ENCODE assay signal across 9 cellular contexts in the genomic region with DNA sequence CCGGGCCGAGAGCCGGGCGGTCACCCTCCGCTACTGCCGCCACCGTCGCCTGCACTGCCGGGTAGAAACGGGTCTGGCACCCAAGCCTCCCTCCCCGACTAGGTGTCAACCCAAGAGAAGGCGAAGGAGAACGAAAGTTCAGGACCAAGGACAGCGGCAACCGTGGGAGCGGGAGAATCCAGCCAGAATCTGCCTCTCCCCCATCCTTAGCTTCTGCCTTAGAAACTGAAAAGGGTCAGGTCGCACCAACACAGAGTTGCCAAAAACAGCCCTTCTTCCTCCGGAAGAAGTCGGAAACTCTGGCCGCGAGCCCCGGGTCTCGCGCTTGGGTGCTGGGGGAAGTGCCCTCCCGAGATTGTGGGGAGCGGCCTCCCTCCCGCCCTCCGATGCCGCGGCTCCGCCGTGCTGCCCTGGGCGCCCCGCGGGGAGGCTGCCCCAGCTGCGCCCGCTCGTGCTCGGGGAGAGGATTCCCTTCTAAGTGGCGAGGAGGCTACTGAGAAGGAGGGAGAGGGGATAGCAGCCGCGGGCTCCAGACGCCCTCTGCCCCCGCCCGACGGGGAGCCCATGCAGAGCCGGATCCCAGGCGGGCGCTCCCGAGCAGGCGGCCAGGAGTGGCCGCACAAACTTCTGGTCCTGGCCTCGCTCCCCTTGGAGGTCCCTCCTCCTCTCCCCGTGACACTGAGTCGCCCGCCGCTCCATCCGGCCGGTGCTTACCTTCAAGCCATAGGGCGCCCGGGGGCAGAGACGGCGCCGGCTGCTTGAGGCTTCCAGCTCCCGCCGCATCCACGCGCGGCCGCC. TPM values are rescaled to one million over a fixed set of nuclear protein-coding genes. Genes with fewer than 3 reads are reported as not detected.
A peak's percentile ranks its signal among the peaks of the same experiment; 100 is the strongest.
DNase-seq lines count a peak whose midpoint lies in the region; ATAC-seq and TF ChIP-seq lines count a peak whose summit lies in the region.
"Had no signal": no experiment of that assay in that cellular context is flagged by ENCODE, and none has a peak within 500 bp of the region (broad histone marks: within the 10 kb centered on the region; RNA-seq: fewer than 3 reads in every experiment).

No MANE protein-coding gene starts in this region.

- H3K27me3 ChIP-seq in spleen (replicated peaks in 1 of 7) = peaks cover 0 to 97% (median 49%) of the 10 kb centered on the region in 7 donors

- DNase-seq in GM03348 (ENCODE audit: low spot score) (peak; percentile 85), NB4 (ENCODE audit: low read depth) (peak; percentile 64), epithelial cell of prostate (ENCODE audit: low read depth, low spot score) (peak; percentile 5), midbrain (lab: John Stamatoyannopoulos, UW) (peak; percentile 77), spleen (no peak), DMS153 treated with DMSO at 0.1 percent for 48 hours (lab: John Stamatoyannopoulos, UW; ENCODE audit: unreplicated experiment) (no peak)
- DNase-seq in activated CD8-positive, alpha-beta memory T cell treated with anti-CD3 and anti-CD28 coated beads, Interleukin-2, amount 10 ng/mL, durations not matched to agents 7 days and 5 days = peak; percentile 82
- peak; percentile 3 to 11 for DNase-seq in stimulated activated CD8-positive, alpha-beta memory T cell treated with anti-CD3 and anti-CD28 coated beads, Interleukin-7, amount 100 ng/mL, for 48 hours (ENCODE audit: extremely low read depth in 1 of 2, low read depth in 1 of 2)

- H3K4me1 ChIP-seq in spleen = peaks cover 4 to 14% (median 8%) of the 10 kb centered on the region in 6 donors

- intact Hi-C loops in spleen (cut with DNase I; ENCODE audit: low total_unique reads) = no loop called here

- no peak for TF ChIP-seq CTCF in NB4 (IDR thresholded peaks at IDR 0.05; ENCODE audit: low read depth, low read length)
- TF ChIP-seq CTCF in spleen (IDR thresholded peaks at IDR 0.05 in 8 of 11, conservative IDR thresholded peaks at IDR 0.05 in 3 of 11) = no peak

- H3K4me1 Mint-ChIP-seq in activated CD8-positive, alpha-beta memory T cell treated with anti-CD3 and anti-CD28 coated beads, Interleukin-2, amount 10 ng/mL, durations not matched to agents 7 days and 5 days = peaks cover 6% of the 10 kb centered on the region

- CTCF ChIA-PET in activated CD8-positive, alpha-beta memory T cell treated with anti-CD3 and anti-CD28 coated beads, Interleukin-2, amount 10 ng/mL, durations not matched to agents 7 days and 5 days (lab: Charles Lee) = interaction anchor here (1.8 kb wide), 1 partner anchor 256 kb away, joined by 3 read pairs; no protein-coding TSS in a partner anchor

- peaks cover 74% of the 10 kb centered on the region for H3K27me3 Mint-ChIP-seq in activated CD8-positive, alpha-beta memory T cell treated with anti-CD3 and anti-CD28 coated beads, Interleukin-2, amount 10 ng/mL, durations not matched to agents 7 days and 5 days

- no peaks in the 10 kb centered on the region for H3K36me3 ChIP-seq in spleen

- peaks cover 1% of the 10 kb centered on the region for H3K36me3 Mint-ChIP-seq in activated CD8-positive, alpha-beta memory T cell treated with anti-CD3 and anti-CD28 coated beads, Interleukin-2, amount 10 ng/mL, durations not matched to agents 7 days and 5 days

- no peaks in the 10 kb centered on the region for H3K9me3 Mint-ChIP-seq in activated CD8-positive, alpha-beta memory T cell treated with anti-CD3 and anti-CD28 coated beads, Interleukin-2, amount 10 ng/mL, durations not matched to agents 7 days and 5 days (ENCODE audit: low read depth)

- H3K4me3 ChIP-seq in NB4 (ENCODE audit: low read depth, low read length) = no peak overlapping the region
- peak overlapping the region in 1 of 8 donors; percentile 39 for H3K4me3 ChIP-seq in spleen

- 2 to 4% (median 3%) methylated on average over 32 to 70 of the region's 70 CpGs for WGBS in spleen, 5 donors

- no peaks in the 10 kb centered on the region for H3K9me3 ChIP-seq in spleen

- peak overlapping the region; percentile 34 for H3K4me3 Mint-ChIP-seq in activated CD8-positive, alpha-beta memory T cell treated with anti-CD3 and anti-CD28 coated beads, Interleukin-2, amount 10 ng/mL, durations not matched to agents 7 days and 5 days

- peak; percentile 79 for ATAC-seq in activated CD8-positive, alpha-beta memory T cell treated with anti-CD3 and anti-CD28 coated beads, Interleukin-2, amount 10 ng/mL, durations not matched to agents 7 days and 5 days

- no peak for TF ChIP-seq POLR2A in NB4 (IDR thresholded peaks at IDR 0.05; ENCODE audit: extremely low read depth, insufficient read length)
- no peak for TF ChIP-seq POLR2A in spleen (IDR thresholded peaks at IDR 0.05)

- H3K27ac ChIP-seq in epithelial cell of prostate (no peak overlapping the region), spleen (no peak overlapping the region)

- no peak overlapping the region for H3K27ac Mint-ChIP-seq in activated CD8-positive, alpha-beta memory T cell treated with anti-CD3 and anti-CD28 coated beads, Interleukin-2, amount 10 ng/mL, durations not matched to agents 7 days and 5 days

RNA-seq across cellular contexts. Expression of a gene that starts 0.6 kb away (rescaled TPM):
- total RNA-seq in activated CD8-positive, alpha-beta memory T cell treated with anti-CD3 and anti-CD28 coated beads, Interleukin-2, amount 10 ng/mL, durations not matched to agents 7 days and 5 days = 1 to 10 TPM in 1 of 2 experiments, under 1 TPM in 1; 0.52 to 1.4 TPM
- total RNA-seq in spleen = not detected
- polyA plus RNA-seq in spleen = not detected
- total RNA-seq: T-helper 1 cell treated with Interleukin-12 subunit alpha and Interleukin-12 subunit beta and Interleukin-4 antibody, amounts not matched to agents 30 ng/mL and 1 ng/mL, for 36 hours had no signal

Comparison
In these comparisons a context has a peak if more than half of its experiments do, and no peak if none do; other contexts are left out.
1. DNase-seq: peak in GM03348 (single experiment), NB4 (single experiment), activated CD8-positive, alpha-beta memory T cell treated with anti-CD3 and anti-CD28 coated beads, Interleukin-2, amount 10 ng/mL, durations not matched to agents 7 days and 5 days (single experiment), epithelial cell of prostate (single experiment), midbrain (single experiment) and stimulated activated CD8-positive, alpha-beta memory T cell treated with anti-CD3 and anti-CD28 coated beads, Interleukin-7, amount 100 ng/mL, for 48 hours (2 of 2); none in spleen (single experiment) and DMS153 treated with DMSO at 0.1 percent for 48 hours (single experiment).